Comparison of ENCODE assay signal across 17 cellular contexts in the genomic region with DNA sequence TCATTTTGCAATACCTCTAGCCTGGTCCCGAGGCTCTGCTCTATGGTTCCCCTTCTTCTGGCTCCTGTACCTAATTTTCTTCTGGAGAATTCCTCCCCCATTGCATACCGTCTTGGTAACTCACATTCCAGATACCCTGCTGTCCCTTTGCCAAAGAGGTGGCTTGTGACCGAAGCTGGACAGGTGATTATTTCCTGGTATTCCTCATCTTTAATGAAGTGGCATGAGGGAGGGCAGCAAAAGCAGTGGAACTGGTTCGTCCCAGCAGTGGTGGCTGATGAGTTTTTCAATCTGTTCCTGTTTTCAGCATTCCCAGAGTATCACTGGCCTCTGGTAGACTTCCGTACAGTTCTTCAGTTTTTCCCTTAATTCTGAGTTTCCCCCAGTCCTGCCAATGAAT.
DNase-seq lines count a peak whose midpoint lies in the region; ATAC-seq and TF ChIP-seq lines count a peak whose summit lies in the region.
"Had no signal": no experiment of that assay in that cellular context is flagged by ENCODE, and none has a peak within 500 bp of the region (broad histone marks: within the 10 kb centered on the region; RNA-seq: fewer than 3 reads in every experiment).

No MANE protein-coding gene starts in this region.

- TF ChIP-seq CTCF in WTC11 (IDR thresholded peaks at IDR 0.05): no peak
- no peak for TF ChIP-seq CTCF in left lung (IDR thresholded peaks at IDR 0.05)
- TF ChIP-seq CTCF in activated CD8-positive, alpha-beta T cell treated with anti-CD3 and anti-CD28 coated beads for 36 hours (IDR thresholded peaks at IDR 0.05): no peak

- peaks cover 26% of the 10 kb centered on the region for H3K4me1 Mint-ChIP-seq in WTC11
- no peaks in the 10 kb centered on the region for H3K4me1 Mint-ChIP-seq in activated CD8-positive, alpha-beta T cell treated with anti-CD3 and anti-CD28 coated beads for 36 hours (ENCODE audit: low read depth)
- H3K4me1 Mint-ChIP-seq: CD8-positive, alpha-beta memory T cell had no signal

- H3K4me3 ChIP-seq in left lung: no peak overlapping the region
- H3K4me3 ChIP-seq: BLaER1, HAP-1 had no signal

- H3K9me3 Mint-ChIP-seq in WTC11: no peaks in the 10 kb centered on the region
- peaks cover 2% of the 10 kb centered on the region for H3K9me3 Mint-ChIP-seq in activated CD8-positive, alpha-beta T cell treated with anti-CD3 and anti-CD28 coated beads for 36 hours

- CTCF ChIA-PET in WTC11 (lab: Charles Lee): no interaction called here
- CTCF ChIA-PET in activated CD8-positive, alpha-beta T cell treated with anti-CD3 and anti-CD28 coated beads for 36 hours (lab: Charles Lee): no interaction called here

- no peaks in the 10 kb centered on the region for H3K4me1 ChIP-seq in left lung
- H3K4me1 ChIP-seq: BLaER1, HAP-1 had no signal

- no peak overlapping the region for H3K4me3 Mint-ChIP-seq in WTC11
- H3K4me3 Mint-ChIP-seq in activated CD8-positive, alpha-beta T cell treated with anti-CD3 and anti-CD28 coated beads for 36 hours: no peak overlapping the region
- H3K4me3 Mint-ChIP-seq: CD8-positive, alpha-beta memory T cell had no signal

- no peak overlapping the region for H3K27ac ChIP-seq in left lung
- H3K27ac ChIP-seq: BLaER1, HL-60 had no signal

- no peaks in the 10 kb centered on the region for H3K27me3 ChIP-seq in left lung
- H3K27me3 ChIP-seq: BLaER1 had no signal

- ATAC-seq in WTC11 (peak; percentile 28; the same call in 1 of the 2 replicates), left lung (peak; percentile 53), HG03521 (IDR thresholded peaks at IDR 0.05; ENCODE audit: unreplicated experiment) (no peak), HG03097 (IDR thresholded peaks at IDR 0.05; ENCODE audit: low FRiP score, unreplicated experiment) (no peak)
- ATAC-seq in activated CD8-positive, alpha-beta T cell treated with anti-CD3 and anti-CD28 coated beads for 36 hours: no peak

- intact Hi-C loops in left lung (cut with DNase I): no loop called here
- intact Hi-C loops in activated CD8-positive, alpha-beta T cell treated with anti-CD3 and anti-CD28 coated beads for 36 hours (cut with micrococcal nuclease): no loop called here

- POLR2A ChIA-PET in WTC11 (lab: Charles Lee): interaction anchor here (0.6 kb wide), 1 partner anchor 50 kb away, joined by 3 read pairs; no protein-coding TSS in a partner anchor
- POLR2A ChIA-PET in activated CD8-positive, alpha-beta T cell treated with anti-CD3 and anti-CD28 coated beads for 36 hours (lab: Charles Lee): no interaction called here

- H3K27me3 Mint-ChIP-seq in WTC11 (ENCODE audit: low read depth): no peaks in the 10 kb centered on the region
- no peaks in the 10 kb centered on the region for H3K27me3 Mint-ChIP-seq in activated CD8-positive, alpha-beta T cell treated with anti-CD3 and anti-CD28 coated beads for 36 hours
- H3K27me3 Mint-ChIP-seq: CD8-positive, alpha-beta memory T cell had no signal

- no peaks in the 10 kb centered on the region for H3K36me3 ChIP-seq in left lung
- H3K36me3 ChIP-seq: BLaER1, HAP-1 had no signal

- H3K27ac Mint-ChIP-seq in WTC11: no peak overlapping the region
- no peak overlapping the region for H3K27ac Mint-ChIP-seq in activated CD8-positive, alpha-beta T cell treated with anti-CD3 and anti-CD28 coated beads for 36 hours
- H3K27ac Mint-ChIP-seq: CD8-positive, alpha-beta memory T cell had no signal

- DNase-seq in SIG-M5 treated with dmso at 0.1 percent for 504 hours (lab: John Stamatoyannopoulos, UW; ENCODE audit: unreplicated experiment) (peak; percentile 40), SIG-M5 (lab: John Stamatoyannopoulos, UW) (no peak), WTC11 (ENCODE audit: low spot score) (no peak), left lung (no peak)
- no peak for DNase-seq in activated CD8-positive, alpha-beta T cell treated with anti-CD3 and anti-CD28 coated beads for 36 hours
- DNase-seq: 8988T; AML-193; CD8-positive, alpha-beta memory T cell; DMS 273 treated with DMSO at 0.1 percent for 48 hours; DMS79 treated with DMSO at 0.1 percent for 48 hours; EL; GOT3 had no signal

- no peaks in the 10 kb centered on the region for H3K9me3 ChIP-seq in left lung
- H3K9me3 ChIP-seq: BLaER1, HAP-1 had no signal

- no peaks in the 10 kb centered on the region for H3K36me3 Mint-ChIP-seq in WTC11
- no peaks in the 10 kb centered on the region for H3K36me3 Mint-ChIP-seq in activated CD8-positive, alpha-beta T cell treated with anti-CD3 and anti-CD28 coated beads for 36 hours (ENCODE audit: low read depth)
- H3K36me3 Mint-ChIP-seq: CD8-positive, alpha-beta memory T cell had no signal

TF ChIP-seq in WTC11, 78 proteins besides CTCF, POLR2A, EP300 and RAD21:
- TF ChIP-seq FOXJ3 (CRISPR knock-in tag; IDR thresholded peaks at IDR 0.05; ENCODE audit: borderline replicate concordance) (no peak), ZNF138 (CRISPR knock-in tag; conservative IDR thresholded peaks at IDR 0.05) (no peak), SP1 (CRISPR knock-in tag; conservative IDR thresholded peaks at IDR 0.05) (no peak), TP53 (CRISPR knock-in tag; IDR thresholded peaks at IDR 0.05) (no peak), TEAD4 (CRISPR knock-in tag; IDR thresholded peaks at IDR 0.05) (no peak), OVOL2 (CRISPR knock-in tag; IDR thresholded peaks at IDR 0.05; ENCODE audit: borderline replicate concordance) (no peak), GTF2I (CRISPR knock-in tag; conservative IDR thresholded peaks at IDR 0.05) (no peak), ZNF121 (CRISPR knock-in tag; IDR thresholded peaks at IDR 0.05) (no peak), FOXK1 (CRISPR knock-in tag; IDR thresholded peaks at IDR 0.05) (no peak), CREM (CRISPR knock-in tag; IDR thresholded peaks at IDR 0.05) (no peak)
- TF ChIP-seq, protein P1, sequence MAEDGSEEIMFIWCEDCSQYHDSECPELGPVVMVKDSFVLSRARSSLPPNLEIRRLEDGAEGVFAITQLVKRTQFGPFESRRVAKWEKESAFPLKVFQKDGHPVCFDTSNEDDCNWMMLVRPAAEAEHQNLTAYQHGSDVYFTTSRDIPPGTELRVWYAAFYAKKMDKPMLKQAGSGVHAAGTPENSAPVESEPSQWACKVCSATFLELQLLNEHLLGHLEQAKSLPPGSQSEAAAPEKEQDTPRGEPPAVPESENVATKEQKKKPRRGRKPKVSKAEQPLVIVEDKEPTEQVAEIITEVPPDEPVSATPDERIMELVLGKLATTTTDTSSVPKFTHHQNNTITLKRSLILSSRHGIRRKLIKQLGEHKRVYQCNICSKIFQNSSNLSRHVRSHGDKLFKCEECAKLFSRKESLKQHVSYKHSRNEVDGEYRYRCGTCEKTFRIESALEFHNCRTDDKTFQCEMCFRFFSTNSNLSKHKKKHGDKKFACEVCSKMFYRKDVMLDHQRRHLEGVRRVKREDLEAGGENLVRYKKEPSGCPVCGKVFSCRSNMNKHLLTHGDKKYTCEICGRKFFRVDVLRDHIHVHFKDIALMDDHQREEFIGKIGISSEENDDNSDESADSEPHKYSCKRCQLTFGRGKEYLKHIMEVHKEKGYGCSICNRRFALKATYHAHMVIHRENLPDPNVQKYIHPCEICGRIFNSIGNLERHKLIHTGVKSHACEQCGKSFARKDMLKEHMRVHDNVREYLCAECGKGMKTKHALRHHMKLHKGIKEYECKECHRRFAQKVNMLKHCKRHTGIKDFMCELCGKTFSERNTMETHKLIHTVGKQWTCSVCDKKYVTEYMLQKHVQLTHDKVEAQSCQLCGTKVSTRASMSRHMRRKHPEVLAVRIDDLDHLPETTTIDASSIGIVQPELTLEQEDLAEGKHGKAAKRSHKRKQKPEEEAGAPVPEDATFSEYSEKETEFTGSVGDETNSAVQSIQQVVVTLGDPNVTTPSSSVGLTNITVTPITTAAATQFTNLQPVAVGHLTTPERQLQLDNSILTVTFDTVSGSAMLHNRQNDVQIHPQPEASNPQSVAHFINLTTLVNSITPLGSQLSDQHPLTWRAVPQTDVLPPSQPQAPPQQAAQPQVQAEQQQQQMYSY (CRISPR knock-in tag; IDR thresholded peaks at IDR 0.05): no peak

Comparison
In these comparisons a context has a peak if more than half of its experiments do, and no peak if none do; other contexts are left out.
1. ATAC-seq: peak in WTC11 (single experiment) and left lung (single experiment); none in HG03521 (single experiment), HG03097 (single experiment) and activated CD8-positive, alpha-beta T cell treated with anti-CD3 and anti-CD28 coated beads for 36 hours (single experiment).